12 cellular contexts compared by ENCODE assay signal in the genomic region with DNA sequence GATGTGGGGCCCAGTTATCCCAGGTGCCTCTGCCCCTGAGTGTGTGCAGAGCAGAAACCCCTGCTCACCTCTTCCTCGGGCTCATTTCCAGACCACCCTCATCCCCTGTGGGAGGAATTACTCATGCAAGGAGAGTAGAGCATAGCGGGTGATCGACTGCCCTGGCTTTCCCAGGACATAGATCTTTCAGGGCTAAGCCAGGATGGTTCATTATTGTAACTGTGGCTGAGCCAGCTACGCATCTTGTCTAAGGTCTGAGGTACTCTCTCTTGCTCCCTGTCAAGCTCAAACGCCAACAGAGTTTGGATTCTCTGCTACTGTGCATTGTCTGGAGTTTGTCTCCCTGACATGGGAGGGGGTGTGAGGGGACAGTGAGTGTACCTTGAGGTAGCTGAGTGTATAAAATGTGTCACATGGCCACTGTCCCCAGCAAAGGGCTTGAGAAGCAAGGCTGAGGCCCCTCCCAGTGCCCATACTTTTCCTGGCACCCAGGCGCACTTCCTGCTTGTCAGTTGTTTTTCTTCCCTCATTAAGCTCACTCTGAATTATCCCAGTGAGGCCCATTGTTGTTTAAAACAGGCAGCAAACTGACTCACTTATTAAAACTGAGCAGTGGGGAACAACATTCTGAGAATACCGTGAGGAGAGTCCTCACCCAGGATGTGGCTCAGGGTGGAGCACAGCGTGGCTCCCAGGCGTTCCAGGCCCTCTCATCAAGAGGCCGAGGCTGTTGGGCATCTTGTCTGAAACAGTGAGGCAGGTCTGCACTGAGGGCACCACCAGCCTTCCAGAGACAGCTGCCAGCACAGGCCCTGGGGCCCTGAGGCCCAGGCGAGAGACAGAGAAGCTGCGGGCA.
A peak's percentile ranks its signal among the peaks of the same experiment; 100 is the strongest.
DNase-seq lines count a peak whose midpoint lies in the region; ATAC-seq and TF ChIP-seq lines count a peak whose summit lies in the region.
"Had no signal": no experiment of that assay in that cellular context is flagged by ENCODE, and none has a peak within 500 bp of the region (broad histone marks: within the 10 kb centered on the region; RNA-seq: fewer than 3 reads in every experiment).

No MANE protein-coding gene starts in this region.

- no peaks in the 10 kb centered on the region for H3K36me3 Mint-ChIP-seq in activated T-cell treated with anti-CD3 and anti-CD28 coated beads, Interleukin-2, amount 50 U/mL, for 72 hours (ENCODE audit: insufficient read depth in 2 of 2)

- no peaks in the 10 kb centered on the region for H3K27me3 Mint-ChIP-seq in activated T-cell treated with anti-CD3 and anti-CD28 coated beads, Interleukin-2, amount 50 U/mL, for 72 hours (ENCODE audit: low read depth)

- H3K4me1 Mint-ChIP-seq in activated T-cell treated with anti-CD3 and anti-CD28 coated beads, Interleukin-2, amount 50 U/mL, for 72 hours (ENCODE audit: low read depth) = no peaks in the 10 kb centered on the region

- H4K20me1 ChIP-seq in Karpas-422 (ENCODE audit: insufficient read depth, low read depth, low read length) = no peaks in the 10 kb centered on the region

- CTCF ChIA-PET in BJ (lab: Yijun Ruan, JAX) = interaction anchor here (0.7 to 5.2 kb wide), 8 partner anchors 38 to 316 kb away, joined by 3 to 36 read pairs (median 3); no protein-coding TSS in a partner anchor

- no peak overlapping the region for H3K9ac ChIP-seq in Karpas-422 (ENCODE audit: low read length)

- no peaks in the 10 kb centered on the region for H3K9me2 ChIP-seq in Karpas-422 (replicated peaks; ENCODE audit: insufficient read depth, low read length)

- H3K27ac Mint-ChIP-seq in activated T-cell treated with anti-CD3 and anti-CD28 coated beads, Interleukin-2, amount 50 U/mL, for 72 hours = no peak overlapping the region

- POLR2A ChIA-PET in BJ (lab: Charles Lee) = interaction anchor here (0.6 kb wide), 1 partner anchor 316 kb away, joined by 5 read pairs; no protein-coding TSS in a partner anchor

- H3K9me3 Mint-ChIP-seq in activated T-cell treated with anti-CD3 and anti-CD28 coated beads, Interleukin-2, amount 50 U/mL, for 72 hours = no peaks in the 10 kb centered on the region

- ATAC-seq in GM21619 (IDR thresholded peaks at IDR 0.05; ENCODE audit: unreplicated experiment) (no peak), HG02759 (IDR thresholded peaks at IDR 0.05; ENCODE audit: unreplicated experiment) (no peak)
- ATAC-seq in activated T-cell treated with anti-CD3 and anti-CD28 coated beads, Interleukin-2, amount 50 U/mL, for 72 hours (replicated peaks in 1 of 2) = no peak
- ATAC-seq: gastrocnemius medialis had no signal

- no peak overlapping the region for H3K27ac ChIP-seq in Karpas-422 (ENCODE audit: low read length)
- peak overlapping the region; percentile 14 for H3K27ac ChIP-seq in muscle layer of duodenum (ENCODE audit: low read length)

- no peak overlapping the region for H2AFZ ChIP-seq in Karpas-422 (ENCODE audit: low read length)

- H3K79me2 ChIP-seq in Karpas-422 (ENCODE audit: low read length) = no peaks in the 10 kb centered on the region

- no peak overlapping the region for H3K4me2 ChIP-seq in Karpas-422 (ENCODE audit: low read depth, low read length, poor library complexity, severe bottlenecking)

- no peak overlapping the region for H3K4me3 Mint-ChIP-seq in activated T-cell treated with anti-CD3 and anti-CD28 coated beads, Interleukin-2, amount 50 U/mL, for 72 hours

- H3K4me1 ChIP-seq in Karpas-422 (ENCODE audit: low read length) = no peaks in the 10 kb centered on the region
- H3K4me1 ChIP-seq in muscle layer of duodenum (ENCODE audit: control insufficient read depth in 1 of 2, insufficient read depth in 2 of 2, low read length in 2 of 2) = peaks cover 6 to 23% of the 10 kb centered on the region in 2 donors

- H3K4me3 ChIP-seq in BJ (ENCODE audit: low read depth, low read length) = no peak overlapping the region
- H3K4me3 ChIP-seq in Karpas-422 (ENCODE audit: low read length) = no peak overlapping the region
- no peak overlapping the region for H3K4me3 ChIP-seq in choroid plexus epithelial cell (ENCODE audit: low read depth, low read length)
- no peak overlapping the region for H3K4me3 ChIP-seq in muscle layer of duodenum (ENCODE audit: low read depth in 1 of 2, low read length in 2 of 2)
- H3K4me3 ChIP-seq: gastrocnemius medialis had no signal

- no peaks in the 10 kb centered on the region for H3K9me3 ChIP-seq in Karpas-422 (ENCODE audit: low read length)
- no peaks in the 10 kb centered on the region for H3K9me3 ChIP-seq in muscle layer of duodenum (ENCODE audit: control insufficient read depth in 1 of 2, low read length in 2 of 2)
- H3K9me3 ChIP-seq: gastrocnemius medialis had no signal

- TF ChIP-seq CTCF in BJ (IDR thresholded peaks at IDR 0.05; ENCODE audit: insufficient read depth, low read depth, low read length) = no peak
- no peak for TF ChIP-seq CTCF in choroid plexus epithelial cell (conservative IDR thresholded peaks at IDR 0.05; ENCODE audit: low read depth, low read length)

- H3K27me3 ChIP-seq in BJ (ENCODE audit: control insufficient read depth, insufficient read depth, low read length) (no peaks in the 10 kb centered on the region), Karpas-422 (ENCODE audit: low read length) (no peaks in the 10 kb centered on the region), muscle layer of duodenum (ENCODE audit: low read depth, low read length) (no peaks in the 10 kb centered on the region)
- H3K27me3 ChIP-seq: gastrocnemius medialis had no signal

- no peaks in the 10 kb centered on the region for H3K36me3 ChIP-seq in BJ (ENCODE audit: control insufficient read depth, insufficient read depth, low read length)
- H3K36me3 ChIP-seq in Karpas-422 (ENCODE audit: insufficient read depth, low read length) = no peaks in the 10 kb centered on the region
- H3K36me3 ChIP-seq in muscle layer of duodenum (ENCODE audit: control insufficient read depth in 1 of 2, insufficient read depth in 2 of 2, low read length in 2 of 2) = no peaks in the 10 kb centered on the region
- H3K36me3 ChIP-seq: gastrocnemius medialis had no signal

- DNase-seq in BJ (ENCODE audit: low read depth) (peak; percentile 80), Karpas-422 (peak; percentile 35), choroid plexus epithelial cell (ENCODE audit: low read depth) (peak; percentile 79), NCI-H2171 treated with DMSO at 0.1 percent for 48 hours (lab: John Stamatoyannopoulos, UW) (no peak)
- no peak for DNase-seq in activated T-cell treated with anti-CD3 and anti-CD28 coated beads, Interleukin-2, amount 50 U/mL, for 72 hours
- DNase-seq: activated CD4-positive, alpha-beta T cell treated with anti-CD3 and anti-CD28 coated beads for 48 hours; DMS79; stimulated activated CD4-positive, alpha-beta T cell treated with anti-CD3 and anti-CD28 coated beads, Interleukin-2, amount 100 ng/mL, for 24 hours had no signal

Comparison
In these comparisons a context has a peak if more than half of its experiments do, and no peak if none do; other contexts are left out.
1. DNase-seq: peak in BJ (single experiment), Karpas-422 (single experiment) and choroid plexus epithelial cell (single experiment); none in NCI-H2171 treated with DMSO at 0.1 percent for 48 hours (single experiment) and activated T-cell treated with anti-CD3 and anti-CD28 coated beads, Interleukin-2, amount 50 U/mL, for 72 hours (0 of 2).